ENCODE assay signal across 30 cellular contexts in the genomic region with DNA sequence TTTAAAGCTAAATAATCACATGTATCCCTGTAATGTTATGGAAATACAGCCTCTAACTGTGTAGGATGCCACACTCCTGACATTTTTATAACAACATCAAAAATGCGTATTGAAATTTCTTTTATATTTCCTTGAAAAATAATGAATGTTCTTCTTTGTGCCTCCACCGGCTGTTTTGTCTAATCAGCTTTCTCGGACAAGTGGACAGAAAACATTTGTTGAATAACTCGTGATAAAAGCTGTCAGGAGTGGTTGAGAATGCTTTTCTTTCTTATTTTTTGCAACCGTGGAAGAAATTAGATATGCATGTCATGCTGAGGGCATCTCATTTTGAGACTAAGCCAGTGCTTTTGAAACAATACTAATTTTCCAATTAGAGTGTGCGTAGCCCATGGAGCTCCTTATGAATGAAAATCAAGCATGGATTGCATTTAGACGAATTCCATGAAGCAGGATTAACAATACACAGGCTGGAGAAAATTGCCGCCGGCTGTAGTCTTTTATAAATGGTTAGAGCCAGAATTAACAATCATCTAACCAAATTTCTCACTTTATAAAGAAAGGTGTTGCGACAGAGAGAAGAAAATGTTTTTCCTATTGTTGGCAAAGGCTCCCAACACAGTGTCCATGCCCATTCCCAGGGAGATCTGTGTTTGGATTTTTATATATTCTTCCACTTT.
"Had no signal": no experiment of that assay in that cellular context is flagged by ENCODE, and none has a peak within 500 bp of the region (broad histone marks: within the 10 kb centered on the region; RNA-seq: fewer than 3 reads in every experiment).

No MANE protein-coding gene starts in this region.

- H3K9me3 Mint-ChIP-seq: activated CD4-positive, alpha-beta T cell treated with anti-CD3 and anti-CD28 coated beads, Interleukin-2, amount 10 ng/mL, durations not matched to agents 7 days and 5 days; activated T-cell treated with anti-CD3 and anti-CD28 coated beads, Interleukin-2, amount 50 U/mL, for 24 hours; central memory CD8-positive, alpha-beta T cell had no signal

- H3K36me3 ChIP-seq: esophagus squamous epithelium, ovary, right lobe of liver, thoracic aorta had no signal

- H3K4me3 Mint-ChIP-seq: activated CD4-positive, alpha-beta memory T cell treated with anti-CD3 and anti-CD28 coated beads, Interleukin-2, amount 10 ng/mL, durations not matched to agents 7 days and 5 days; activated CD4-positive, alpha-beta T cell treated with anti-CD3 and anti-CD28 coated beads, Interleukin-2, amount 10 ng/mL, durations not matched to agents 7 days and 5 days; activated T-cell treated with anti-CD3 and anti-CD28 coated beads, Interleukin-2, amount 50 U/mL, for 24 hours; central memory CD8-positive, alpha-beta T cell; dendritic cell treated with granulocyte-macrophage colony-stimulating factor and Interleukin-4, amounts not matched to agents 40 ng/mL and 50 ng/mL, for 4 days; mesothelial cell of epicardium; naive B cell had no signal

- ATAC-seq: left ventricle myocardium superior; right lobe of liver; stimulated activated naive CD8-positive, alpha-beta T cell treated with anti-CD3 and anti-CD28 coated beads, Interleukin-15, Interleukin-2, amounts not matched to agents 100 U/mL and 50 U/mL, for 24 hours had no signal

- H3K9me3 ChIP-seq: esophagus squamous epithelium, ovary, right lobe of liver, thoracic aorta had no signal

- H3K4me1 Mint-ChIP-seq: activated CD4-positive, alpha-beta memory T cell treated with anti-CD3 and anti-CD28 coated beads, Interleukin-2, amount 10 ng/mL, durations not matched to agents 7 days and 5 days; activated CD4-positive, alpha-beta T cell treated with anti-CD3 and anti-CD28 coated beads, Interleukin-2, amount 10 ng/mL, durations not matched to agents 7 days and 5 days; central memory CD8-positive, alpha-beta T cell; naive B cell had no signal

- DNase-seq: activated CD4-positive, alpha-beta memory T cell treated with anti-CD3 and anti-CD28 coated beads, Interleukin-2, amount 10 ng/mL, durations not matched to agents 7 days and 5 days; activated CD4-positive, alpha-beta T cell treated with anti-CD3 and anti-CD28 coated beads for 1 hour; activated CD4-positive, alpha-beta T cell treated with anti-CD3 and anti-CD28 coated beads, Interleukin-2, amount 10 ng/mL, durations not matched to agents 7 days and 5 days; activated CD8-positive, alpha-beta memory T cell treated with anti-CD3 and anti-CD28 coated beads, Interleukin-2, amount 50 U/mL, for 48 hours; activated gamma-delta T cell; activated naive CD4-positive, alpha-beta T cell treated with anti-CD3 and anti-CD28 coated beads, Interleukin-2, amount 50 U/mL, for 16 hours; activated T-cell treated with anti-CD3 and anti-CD28 coated beads, Interleukin-2, amount 50 U/mL, for 24 hours; effector CD4-positive, alpha-beta T cell; esophagus squamous epithelium; glutamatergic neuron; islet precursor cell; left ventricle myocardium superior; mammary epithelial cell; naive B cell; ovary; right lobe of liver; stimulated activated CD4-positive, alpha-beta T cell treated with anti-CD3 and anti-CD28 coated beads, Interleukin-12 subunit alpha, Interleukin-12 subunit beta, amount 100 ng/mL, for 4 hours; stimulated activated CD4-positive, alpha-beta T cell treated with anti-CD3 and anti-CD28 coated beads, Interleukin-4, amount 100 ng/mL, for 1 hour; stimulated activated naive CD8-positive, alpha-beta T cell treated with anti-CD3 and anti-CD28 coated beads, Interleukin-15, Interleukin-2, amounts not matched to agents 100 U/mL and 50 U/mL, for 24 hours; T-helper 2 cell; trophoblast cell had no signal

- H3K27me3 Mint-ChIP-seq: activated CD4-positive, alpha-beta memory T cell treated with anti-CD3 and anti-CD28 coated beads, Interleukin-2, amount 10 ng/mL, durations not matched to agents 7 days and 5 days; activated CD4-positive, alpha-beta T cell treated with anti-CD3 and anti-CD28 coated beads, Interleukin-2, amount 10 ng/mL, durations not matched to agents 7 days and 5 days; dendritic cell treated with granulocyte-macrophage colony-stimulating factor and Interleukin-4, amounts not matched to agents 40 ng/mL and 50 ng/mL, for 4 days had no signal

- H3K27ac Mint-ChIP-seq: activated CD4-positive, alpha-beta memory T cell treated with anti-CD3 and anti-CD28 coated beads, Interleukin-2, amount 10 ng/mL, durations not matched to agents 7 days and 5 days; activated CD4-positive, alpha-beta T cell treated with anti-CD3 and anti-CD28 coated beads, Interleukin-2, amount 10 ng/mL, durations not matched to agents 7 days and 5 days; activated T-cell treated with anti-CD3 and anti-CD28 coated beads, Interleukin-2, amount 50 U/mL, for 24 hours; dendritic cell treated with granulocyte-macrophage colony-stimulating factor and Interleukin-4, amounts not matched to agents 40 ng/mL and 50 ng/mL, for 4 days; naive B cell had no signal

- H3K4me1 ChIP-seq: esophagus squamous epithelium, right lobe of liver had no signal

- FAIRE-seq: bronchial epithelial cell, frontal cortex, urothelium cell line had no signal

- H3K36me3 Mint-ChIP-seq: mesothelial cell of epicardium, naive B cell had no signal

- H3K27ac ChIP-seq: epithelial cell of prostate, esophagus squamous epithelium, ovary, right lobe of liver, skin epidermis, thoracic aorta had no signal

- H3K4me3 ChIP-seq: esophagus squamous epithelium, ovary, right lobe of liver, skin epidermis, thoracic aorta had no signal

- H3K27me3 ChIP-seq: esophagus squamous epithelium, ovary, right lobe of liver had no signal
